ENCODE assay signal across 14 cellular contexts in the genomic region with DNA sequence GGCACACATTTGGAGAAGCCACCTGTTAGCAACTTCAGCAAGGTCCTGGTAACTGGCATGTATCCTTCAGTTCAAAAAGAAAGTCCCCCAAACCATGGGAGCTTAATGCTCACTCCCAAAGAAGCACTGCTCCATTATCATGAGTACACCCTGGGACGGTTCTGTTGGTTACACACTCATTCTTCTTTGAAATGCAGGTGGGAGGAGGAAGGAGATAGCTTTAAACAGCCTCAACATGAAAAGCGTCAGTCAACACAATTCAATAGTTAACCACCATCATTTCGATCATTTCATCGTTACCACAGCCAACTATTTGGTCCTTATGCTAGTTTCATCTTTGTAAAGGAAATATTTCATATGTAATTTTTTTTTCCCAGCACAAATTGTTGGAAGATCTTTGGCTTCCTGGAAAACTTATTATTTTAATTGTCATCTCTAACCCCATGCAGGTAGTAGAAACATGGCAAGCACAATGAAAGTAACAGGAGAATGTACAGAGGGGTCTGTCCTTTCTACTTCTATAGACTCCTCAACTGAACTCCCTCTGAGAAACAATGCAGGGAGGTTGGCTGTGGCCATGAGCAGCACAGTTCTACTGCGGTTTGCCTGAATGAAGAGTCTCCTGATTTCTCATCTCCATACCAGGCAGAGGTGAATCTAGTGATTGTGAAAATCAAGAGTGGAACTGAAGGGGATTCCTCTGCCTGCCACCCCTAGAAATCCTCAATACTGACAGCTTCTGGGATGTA.
DNase-seq lines count a peak whose midpoint lies in the region; ATAC-seq, FAIRE-seq and TF ChIP-seq lines count a peak whose summit lies in the region.
"Had no signal": no experiment of that assay in that cellular context is flagged by ENCODE, and none has a peak within 500 bp of the region (broad histone marks: within the 10 kb centered on the region; RNA-seq: fewer than 3 reads in every experiment).

No MANE protein-coding gene starts in this region.

- no peaks in the 10 kb centered on the region for H3K27me3 ChIP-seq in CD8-positive, alpha-beta memory T cell (ENCODE audit: insufficient read depth, low read length, poor library complexity, severe bottlenecking)
- no peaks in the 10 kb centered on the region for H3K27me3 ChIP-seq in right lobe of liver
- H3K27me3 ChIP-seq: body of pancreas had no signal

- peak overlapping the region; percentile 11 to 70 (median 53) for H3K4me3 Mint-ChIP-seq in CD8-positive, alpha-beta memory T cell
- peak overlapping the region; percentile 15 for H3K4me3 Mint-ChIP-seq in activated naive CD4-positive, alpha-beta T cell treated with anti-CD3 and anti-CD28 coated beads, Interleukin-2, amount 10 ng/mL, durations not matched to agents 7 days and 5 days
- H3K4me3 Mint-ChIP-seq in natural killer cell treated with Interleukin-12 subunit alpha and Interleukin-12 subunit beta and Interleukin-15 and Interleukin-18, amount 100 ng/mL, for 72 hours: peak overlapping the region; percentile 81

- H3K9me3 ChIP-seq in CD8-positive, alpha-beta memory T cell (ENCODE audit: low read length): no peaks in the 10 kb centered on the region
- no peaks in the 10 kb centered on the region for H3K9me3 ChIP-seq in right lobe of liver
- H3K9me3 ChIP-seq: body of pancreas, prostate gland had no signal

- ATAC-seq in HG02642 (IDR thresholded peaks at IDR 0.05; ENCODE audit: poor library complexity, unreplicated experiment) (peak; percentile 30), GM21723 (IDR thresholded peaks at IDR 0.05; ENCODE audit: unreplicated experiment) (no peak), right lobe of liver (no peak)
- peak in 1 of 2 donors; percentile 65 for ATAC-seq in natural killer cell treated with Interleukin-12 subunit alpha and Interleukin-12 subunit beta and Interleukin-15 and Interleukin-18, amount 100 ng/mL, for 72 hours
- ATAC-seq: body of pancreas had no signal

- 81% methylated on average over 5 of the region's 5 CpGs for WGBS in right lobe of liver (ENCODE audit: insufficient coverage, low coverage, low lambda C conversion rate, missing lambda C conversion rate)

- H3K9me3 Mint-ChIP-seq in CD8-positive, alpha-beta memory T cell: no peaks in the 10 kb centered on the region
- H3K9me3 Mint-ChIP-seq in activated naive CD4-positive, alpha-beta T cell treated with anti-CD3 and anti-CD28 coated beads, Interleukin-2, amount 10 ng/mL, durations not matched to agents 7 days and 5 days: peaks cover 7% of the 10 kb centered on the region
- H3K9me3 Mint-ChIP-seq in natural killer cell treated with Interleukin-12 subunit alpha and Interleukin-12 subunit beta and Interleukin-15 and Interleukin-18, amount 100 ng/mL, for 72 hours: peaks cover 5% of the 10 kb centered on the region

- peaks cover 58% of the 10 kb centered on the region for H3K4me1 ChIP-seq in CD8-positive, alpha-beta memory T cell (ENCODE audit: insufficient read depth, low read length)
- H3K4me1 ChIP-seq in right lobe of liver: peaks cover 0 to 20% (median 5%) of the 10 kb centered on the region in 4 donors
- H3K4me1 ChIP-seq: prostate gland had no signal

- CTCF ChIA-PET in CD8-positive, alpha-beta memory T cell (lab: Charles Lee): no interaction called here
- CTCF ChIA-PET in activated naive CD4-positive, alpha-beta T cell treated with anti-CD3 and anti-CD28 coated beads, Interleukin-2, amount 10 ng/mL, durations not matched to agents 7 days and 5 days (lab: Charles Lee): no interaction called here

- H3K36me3 Mint-ChIP-seq in CD8-positive, alpha-beta memory T cell: peaks cover 3 to 42% (median 13%) of the 10 kb centered on the region in 3 donors
- peaks cover 54% of the 10 kb centered on the region for H3K36me3 Mint-ChIP-seq in activated naive CD4-positive, alpha-beta T cell treated with anti-CD3 and anti-CD28 coated beads, Interleukin-2, amount 10 ng/mL, durations not matched to agents 7 days and 5 days
- peaks cover 14% of the 10 kb centered on the region for H3K36me3 Mint-ChIP-seq in natural killer cell treated with Interleukin-12 subunit alpha and Interleukin-12 subunit beta and Interleukin-15 and Interleukin-18, amount 100 ng/mL, for 72 hours

- H3K27me3 Mint-ChIP-seq in CD8-positive, alpha-beta memory T cell: no peaks in the 10 kb centered on the region
- H3K27me3 Mint-ChIP-seq in activated naive CD4-positive, alpha-beta T cell treated with anti-CD3 and anti-CD28 coated beads, Interleukin-2, amount 10 ng/mL, durations not matched to agents 7 days and 5 days: no peaks in the 10 kb centered on the region
- no peaks in the 10 kb centered on the region for H3K27me3 Mint-ChIP-seq in natural killer cell treated with Interleukin-12 subunit alpha and Interleukin-12 subunit beta and Interleukin-15 and Interleukin-18, amount 100 ng/mL, for 72 hours

- intact Hi-C loops in right lobe of liver (cut with DNase I): no loop called here

- no peak for TF ChIP-seq POLR2A in right lobe of liver (IDR thresholded peaks at IDR 0.05)

- no peak overlapping the region for H3K4me3 ChIP-seq in CD8-positive, alpha-beta memory T cell (ENCODE audit: low read length)
- no peak overlapping the region for H3K4me3 ChIP-seq in right lobe of liver
- H3K4me3 ChIP-seq: body of pancreas, prostate gland had no signal

- no peak overlapping the region for H3K27ac ChIP-seq in CD8-positive, alpha-beta memory T cell (ENCODE audit: low read depth, low read length)
- H3K27ac ChIP-seq in right lobe of liver: no peak overlapping the region
- H3K27ac ChIP-seq: body of pancreas, prostate gland had no signal

- POLR2A ChIA-PET in CD8-positive, alpha-beta memory T cell (lab: Charles Lee): interaction anchor here (0.7 kb wide), 1 partner anchor 15 kb away, joined by 10 read pairs; no protein-coding TSS in a partner anchor

- FAIRE-seq in urothelium cell line (lab: Jason Lieb, UNC): no peak
- FAIRE-seq: frontal cortex, G401.6, GM18507, islet of Langerhans had no signal

- no peak for TF ChIP-seq CTCF in right lobe of liver (IDR thresholded peaks at IDR 0.05)

- peak overlapping the region; percentile 1 to 89 (median 74) for H3K27ac Mint-ChIP-seq in CD8-positive, alpha-beta memory T cell
- H3K27ac Mint-ChIP-seq in activated naive CD4-positive, alpha-beta T cell treated with anti-CD3 and anti-CD28 coated beads, Interleukin-2, amount 10 ng/mL, durations not matched to agents 7 days and 5 days: peak overlapping the region; percentile 6
- peak overlapping the region; percentile 77 to 90 for H3K27ac Mint-ChIP-seq in natural killer cell treated with Interleukin-12 subunit alpha and Interleukin-12 subunit beta and Interleukin-15 and Interleukin-18, amount 100 ng/mL, for 72 hours

- peaks cover 74 to 90% (median 86%) of the 10 kb centered on the region in 3 donors for H3K4me1 Mint-ChIP-seq in CD8-positive, alpha-beta memory T cell
- H3K4me1 Mint-ChIP-seq in activated naive CD4-positive, alpha-beta T cell treated with anti-CD3 and anti-CD28 coated beads, Interleukin-2, amount 10 ng/mL, durations not matched to agents 7 days and 5 days: peaks cover 71% of the 10 kb centered on the region
- peaks cover 64 to 70% of the 10 kb centered on the region in 2 donors for H3K4me1 Mint-ChIP-seq in natural killer cell treated with Interleukin-12 subunit alpha and Interleukin-12 subunit beta and Interleukin-15 and Interleukin-18, amount 100 ng/mL, for 72 hours (ENCODE audit: low read depth in 2 of 2)

- H3K36me3 ChIP-seq in CD8-positive, alpha-beta memory T cell (ENCODE audit: insufficient read depth, low read length): no peaks in the 10 kb centered on the region
- H3K36me3 ChIP-seq in right lobe of liver: no peaks in the 10 kb centered on the region
- H3K36me3 ChIP-seq: prostate gland had no signal

- peak in 1 of 5 donors; percentile 22 for DNase-seq in CD8-positive, alpha-beta memory T cell
- DNase-seq in activated naive CD4-positive, alpha-beta T cell treated with anti-CD3 and anti-CD28 coated beads, Interleukin-2, amount 10 ng/mL, durations not matched to agents 7 days and 5 days: no peak
- no peak for DNase-seq in natural killer cell treated with Interleukin-12 subunit alpha and Interleukin-12 subunit beta and Interleukin-15 and Interleukin-18, amount 100 ng/mL, for 72 hours (ENCODE audit: low spot score)
- DNase-seq in right lobe of liver: no peak
- DNase-seq in urothelium cell line (ENCODE audit: low spot score): no peak
- DNase-seq: body of pancreas, COR-L47 had no signal

Comparison
In these comparisons a context has a peak if more than half of its experiments do, and no peak if none do; other contexts are left out.
1. H3K27ac Mint-ChIP-seq: peak in every context shown above with its lines; median percentile 84 in natural killer cell treated with Interleukin-12 subunit alpha and Interleukin-12 subunit beta and Interleukin-15 and Interleukin-18, amount 100 ng/mL, for 72 hours; 74 in CD8-positive, alpha-beta memory T cell; 6 in activated naive CD4-positive, alpha-beta T cell treated with anti-CD3 and anti-CD28 coated beads, Interleukin-2, amount 10 ng/mL, durations not matched to agents 7 days and 5 days.
2. H3K4me3 Mint-ChIP-seq: peak in every context shown above with its lines; median percentile 81 in natural killer cell treated with Interleukin-12 subunit alpha and Interleukin-12 subunit beta and Interleukin-15 and Interleukin-18, amount 100 ng/mL, for 72 hours; 53 in CD8-positive, alpha-beta memory T cell; 15 in activated naive CD4-positive, alpha-beta T cell treated with anti-CD3 and anti-CD28 coated beads, Interleukin-2, amount 10 ng/mL, durations not matched to agents 7 days and 5 days.